10 cellular contexts compared by ENCODE assay signal in the genomic region with DNA sequence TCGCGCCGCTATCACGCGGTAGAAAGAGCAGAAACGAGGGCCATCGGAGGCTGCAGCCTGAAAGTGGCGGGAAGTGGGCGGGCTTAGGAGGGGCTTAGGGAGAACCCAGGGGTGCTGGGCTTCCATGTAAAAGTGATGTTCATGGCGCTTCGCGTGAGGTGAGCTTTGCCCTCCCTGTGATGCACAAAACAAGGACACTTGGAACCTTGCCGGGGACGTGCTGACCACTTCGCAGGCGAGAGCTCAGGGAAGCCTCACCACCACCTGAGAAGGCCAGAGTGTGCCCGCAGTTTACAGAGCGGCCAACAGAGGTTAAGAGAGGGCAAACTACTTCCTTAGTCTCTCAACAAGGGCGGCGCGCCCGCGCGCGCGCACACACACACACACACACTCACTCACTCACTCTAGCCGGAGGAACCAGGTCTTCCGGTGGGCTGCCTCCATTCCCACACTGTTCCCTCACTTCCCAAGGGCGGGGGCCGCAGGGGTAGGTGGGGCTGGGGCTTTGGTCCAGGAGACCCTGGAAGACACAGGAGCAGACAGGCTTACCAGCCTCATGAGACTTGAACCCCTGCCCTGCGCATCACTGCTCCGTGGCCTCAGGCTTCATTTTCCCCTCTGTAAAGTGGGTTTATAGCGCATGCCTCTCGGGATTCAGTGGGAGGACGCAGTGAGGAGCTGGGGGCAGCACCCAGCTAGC. TPM values are rescaled to one million over a fixed set of nuclear protein-coding genes. Genes with fewer than 3 reads are reported as not detected.
DNase-seq lines count a peak whose midpoint lies in the region; ATAC-seq and TF ChIP-seq lines count a peak whose summit lies in the region.
"Had no signal": no experiment of that assay in that cellular context is flagged by ENCODE, and none has a peak within 500 bp of the region (broad histone marks: within the 10 kb centered on the region; RNA-seq: fewer than 3 reads in every experiment).

No MANE protein-coding gene starts in this region.

- H3K4me3 ChIP-seq in heart left ventricle (peak overlapping the region in 1 of 12 donors; percentile 16), right atrium auricular region (no peak overlapping the region), hepatocyte (no peak overlapping the region), transverse colon (no peak overlapping the region)

- no peak for TF ChIP-seq EP300 in transverse colon (IDR thresholded peaks at IDR 0.05; ENCODE audit: low read depth)

- H3K9me3 ChIP-seq in heart left ventricle (no peaks in the 10 kb centered on the region), right atrium auricular region (no peaks in the 10 kb centered on the region), hepatocyte (ENCODE audit: low read depth) (no peaks in the 10 kb centered on the region), transverse colon (no peaks in the 10 kb centered on the region)

- H3K4me1 ChIP-seq in heart left ventricle: peaks cover 0 to 21% (median 0%) of the 10 kb centered on the region in 12 donors
- peaks cover 0 to 8% of the 10 kb centered on the region in 2 donors for H3K4me1 ChIP-seq in right atrium auricular region
- H3K4me1 ChIP-seq in hepatocyte (ENCODE audit: insufficient read depth): no peaks in the 10 kb centered on the region
- H3K4me1 ChIP-seq in transverse colon: peaks cover 0 to 9% (median 3%) of the 10 kb centered on the region in 4 donors

- H3K9me2 ChIP-seq in hepatocyte (replicated peaks; ENCODE audit: insufficient read depth): no peaks in the 10 kb centered on the region

- in situ Hi-C loops in transverse colon (cut with MboI; ENCODE audit: low pct_ligation_motif_present in 1 of 4, low pct_unique_long_range_greater_than_20kb in 1 of 4, low sequenced_read_pairs in 3 of 4): no loop called here

- H3K36me3 ChIP-seq in heart left ventricle: no peaks in the 10 kb centered on the region
- no peaks in the 10 kb centered on the region for H3K36me3 ChIP-seq in right atrium auricular region
- H3K36me3 ChIP-seq in hepatocyte (replicated peaks; ENCODE audit: insufficient read depth, low read depth): no peaks in the 10 kb centered on the region
- no peaks in the 10 kb centered on the region for H3K36me3 ChIP-seq in transverse colon

- H3K27me3 ChIP-seq in heart left ventricle (peaks cover 11 to 61% (median 34%) of the 10 kb centered on the region in 9 donors), right atrium auricular region (peaks cover 0 to 3% of the 10 kb centered on the region in 2 donors), hepatocyte (no peaks in the 10 kb centered on the region), transverse colon (peaks cover 61% of the 10 kb centered on the region)

- TF ChIP-seq POLR2A in heart left ventricle (IDR thresholded peaks at IDR 0.05) (no peak), transverse colon (IDR thresholded peaks at IDR 0.05) (no peak)

- H3K27ac ChIP-seq in heart left ventricle: no peak overlapping the region
- no peak overlapping the region for H3K27ac ChIP-seq in right atrium auricular region
- no peak overlapping the region for H3K27ac ChIP-seq in hepatocyte
- H3K27ac ChIP-seq in transverse colon: no peak overlapping the region

- DNase-seq in heart left ventricle: peak in 2 of 5 donors; percentile 46 to 51
- DNase-seq in right atrium auricular region (ENCODE audit: low spot score): no peak
- peak; percentile 44 for DNase-seq in activated CD8-positive, alpha-beta memory T cell treated with anti-CD3 and anti-CD28 coated beads, Interleukin-2, amount 50 U/mL, for 4 hours
- DNase-seq in hepatocyte (ENCODE audit: low spot score): peak; percentile 37
- peak; percentile 49 for DNase-seq in transverse colon
- no peak for DNase-seq in NCI-H226
- DNase-seq: DND-41 had no signal

- intact Hi-C loops in heart left ventricle (cut with DNase I): no loop called here
- intact Hi-C loops in transverse colon (cut with DNase I; ENCODE audit: low total_unique reads): no loop called here

- no peak overlapping the region for H2AFZ ChIP-seq in hepatocyte

- 13 to 21% (median 16%) methylated on average over 31 to 35 of the region's 35 CpGs for WGBS in heart left ventricle, 4 donors
- WGBS in hepatocyte (ENCODE audit: low lambda C conversion rate, missing lambda C conversion rate): 65% methylated on average over 31 of the region's 35 CpGs
- WGBS in transverse colon (ENCODE audit: low coverage in 1 of 2), 2 donors: 15 to 40% methylated on average over 1 to 34 of the region's 35 CpGs

- no peaks in the 10 kb centered on the region for H3K79me2 ChIP-seq in hepatocyte

- H4K20me1 ChIP-seq in hepatocyte (ENCODE audit: insufficient read depth, poor library complexity, severe bottlenecking): no peaks in the 10 kb centered on the region

- TF ChIP-seq CTCF in heart left ventricle (IDR thresholded peaks at IDR 0.05) (no peak), right atrium auricular region (IDR thresholded peaks at IDR 0.05) (no peak), hepatocyte (IDR thresholded peaks at IDR 0.05; ENCODE audit: poor library complexity) (no peak), transverse colon (IDR thresholded peaks at IDR 0.05) (no peak)

- ATAC-seq in heart left ventricle: peak in 3 of 4 donors; percentile 50 to 65 (median 55)
- no peak for ATAC-seq in HG03439 (IDR thresholded peaks at IDR 0.05; ENCODE audit: unreplicated experiment)
- no peak for ATAC-seq in GM21825 (IDR thresholded peaks at IDR 0.05; ENCODE audit: unreplicated experiment)

- no peak overlapping the region for H3K4me2 ChIP-seq in hepatocyte

RNA-seq across cellular contexts. Expression of a gene that starts 0.7 kb away (rescaled TPM):
- total RNA-seq in heart left ventricle: not detected
- polyA plus RNA-seq in heart left ventricle: not detected
- total RNA-seq in right atrium auricular region: not detected
- not detected in 2 replicates for total RNA-seq in hepatocyte
- not detected in 2 replicates for polyA plus RNA-seq in hepatocyte
- not detected for total RNA-seq in transverse colon
- total RNA-seq: myocyte had no signal

RNA-seq across cellular contexts. Expression of a gene that starts 5.9 kb away (rescaled TPM):
- total RNA-seq in heart left ventricle (not detected), right atrium auricular region (not detected), hepatocyte (0.40 TPM in 1 of 2 replicates, not detected in the other), transverse colon (not detected)
- polyA plus RNA-seq in heart left ventricle (not detected), hepatocyte (0.19 and 0.66 TPM in 2 replicates)
- total RNA-seq: myocyte had no signal

RNA-seq across cellular contexts. Expression of a gene that starts 11.5 kb away (rescaled TPM):
- total RNA-seq in heart left ventricle: 100 to 1,000 TPM in 3 of 9 donors, 10 to 100 TPM in 6; 68.9 to 121 (median 81.6) TPM
- polyA plus RNA-seq in heart left ventricle: 100 to 1,000 TPM; 103 to 191 TPM
- 100 to 1,000 TPM in 1 of 2 donors, 10 to 100 TPM in 1; 93.3 to 106 TPM for total RNA-seq in right atrium auricular region
- 115 and 133 TPM in 2 replicates for total RNA-seq in hepatocyte
- 287 and 288 TPM in 2 replicates for polyA plus RNA-seq in hepatocyte
- total RNA-seq in transverse colon: 10 to 100 TPM; 29.5 to 77.0 (median 54.0) TPM

RNA-seq across cellular contexts. Expression of a gene that starts 20.5 kb away (rescaled TPM):
- 10 to 100 TPM in 7 of 9 donors, 1 to 10 TPM in 2; 7.8 to 26.9 (median 12.1) TPM for total RNA-seq in heart left ventricle
- 10 to 100 TPM; 18.2 to 38.8 TPM for polyA plus RNA-seq in heart left ventricle
- 10 to 100 TPM in 1 of 2 donors, 1 to 10 TPM in 1; 6.9 to 52.4 TPM for total RNA-seq in right atrium auricular region
- total RNA-seq in hepatocyte: 57.0 and 64.1 TPM in 2 replicates
- 99.5 and 111 TPM in 2 replicates for polyA plus RNA-seq in hepatocyte
- 10 to 100 TPM in 2 of 4 donors, 1 to 10 TPM in 2; 2.7 to 18.1 (median 10.0) TPM for total RNA-seq in transverse colon

RNA-seq across cellular contexts. Expression of a gene that starts 29.5 kb away (rescaled TPM):
- not detected for total RNA-seq in heart left ventricle
- not detected for polyA plus RNA-seq in heart left ventricle
- total RNA-seq in right atrium auricular region: not detected
- total RNA-seq in hepatocyte: 5.0 and 6.4 TPM in 2 replicates
- polyA plus RNA-seq in hepatocyte: 3.5 and 5.1 TPM in 2 replicates
- total RNA-seq in transverse colon: not detected
- total RNA-seq: myocyte had no signal

Comparison
In these comparisons a context has a peak if more than half of its experiments do, and no peak if none do; other contexts are left out.
1. ATAC-seq: peak in heart left ventricle (3 of 4); none in HG03439 (single experiment) and GM21825 (single experiment).
2. DNase-seq: peak in activated CD8-positive, alpha-beta memory T cell treated with anti-CD3 and anti-CD28 coated beads, Interleukin-2, amount 50 U/mL, for 4 hours (single experiment), hepatocyte (single experiment) and transverse colon (single experiment); none in right atrium auricular region (single experiment) and NCI-H226 (single experiment).